In the genomic region with DNA sequence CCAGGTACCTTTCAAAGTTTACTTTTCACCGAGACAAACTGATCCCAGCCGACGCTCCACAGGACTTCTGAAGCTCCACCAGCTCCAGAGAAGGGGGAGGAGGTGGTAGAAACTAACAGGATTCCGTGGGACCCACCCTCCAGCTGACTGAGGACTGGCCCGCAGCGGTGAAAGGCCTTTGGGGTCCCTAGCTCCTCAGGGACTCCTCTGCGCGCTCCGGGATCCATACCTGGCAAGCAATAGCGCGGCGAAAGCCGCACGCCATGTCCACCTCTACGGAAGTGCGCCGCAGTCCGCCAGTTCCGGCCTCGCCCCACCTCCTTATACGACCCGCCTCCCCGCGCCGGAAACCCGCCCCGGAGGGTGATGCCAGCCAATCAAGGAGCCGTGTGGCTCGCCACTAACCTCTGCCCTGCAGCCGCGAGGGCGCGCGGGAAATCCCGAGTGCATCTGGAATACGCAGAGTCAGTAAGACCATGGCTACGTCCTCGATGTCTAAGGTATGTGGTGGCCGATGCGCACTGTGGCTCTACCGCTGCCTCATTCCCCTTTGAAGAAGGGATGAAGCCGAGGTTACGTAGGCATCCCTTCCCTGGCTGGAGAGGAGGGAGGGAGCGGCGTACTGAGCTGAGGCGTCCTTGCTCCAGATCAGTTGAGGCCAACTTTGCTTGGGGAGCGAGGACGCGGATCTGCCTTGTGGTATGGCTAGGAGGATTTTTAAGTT, we compare ENCODE assay signal across 8 cellular contexts. TPM values are rescaled to one million over a fixed set of nuclear protein-coding genes. Genes with fewer than 3 reads are reported as not detected.
A peak's percentile ranks its signal among the peaks of the same experiment; 100 is the strongest.
DNase-seq lines count a peak whose midpoint lies in the region; ATAC-seq and TF ChIP-seq lines count a peak whose summit lies in the region.

A gene (plus strand): TSS at position 443 of the 724 bp plus-strand sequence. CDS start 34 bp downstream, at position 477.
A gene with protein sequence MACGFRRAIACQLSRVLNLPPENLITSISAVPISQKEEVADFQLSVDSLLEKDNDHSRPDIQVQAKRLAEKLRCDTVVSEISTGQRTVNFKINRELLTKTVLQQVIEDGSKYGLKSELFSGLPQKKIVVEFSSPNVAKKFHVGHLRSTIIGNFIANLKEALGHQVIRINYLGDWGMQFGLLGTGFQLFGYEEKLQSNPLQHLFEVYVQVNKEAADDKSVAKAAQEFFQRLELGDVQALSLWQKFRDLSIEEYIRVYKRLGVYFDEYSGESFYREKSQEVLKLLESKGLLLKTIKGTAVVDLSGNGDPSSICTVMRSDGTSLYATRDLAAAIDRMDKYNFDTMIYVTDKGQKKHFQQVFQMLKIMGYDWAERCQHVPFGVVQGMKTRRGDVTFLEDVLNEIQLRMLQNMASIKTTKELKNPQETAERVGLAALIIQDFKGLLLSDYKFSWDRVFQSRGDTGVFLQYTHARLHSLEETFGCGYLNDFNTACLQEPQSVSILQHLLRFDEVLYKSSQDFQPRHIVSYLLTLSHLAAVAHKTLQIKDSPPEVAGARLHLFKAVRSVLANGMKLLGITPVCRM (minus strand): TSS at position 295 of the 724 bp plus-strand sequence. CDS start 30 bp downstream, at position 265.

- peak within 1 kb of the TSS; percentile 72 to 82 (median 77) for H3K4me3 ChIP-seq in BLaER1 treated with 17β-estradiol and CSF1 and Interleukin-3, amounts not matched to agents 10 nM and 100 nM
- peak within 1 kb of the TSS; percentile 80 to 97 for H3K4me3 ChIP-seq in left lung

- intact Hi-C loops in left lung (cut with DNase I): no loop called here

- H3K9me3 ChIP-seq in BLaER1 treated with 17β-estradiol and CSF1 and Interleukin-3, amounts not matched to agents 10 nM and 100 nM (replicated peaks in 1 of 11): no peaks in the 10 kb centered on the region
- no peaks in the 10 kb centered on the region for H3K9me3 ChIP-seq in left lung

- peak within 1 kb of the TSS; percentile 76 to 86 (median 82) for H3K9ac ChIP-seq in BLaER1 treated with 17β-estradiol and CSF1 and Interleukin-3, amounts not matched to agents 10 nM and 100 nM

- H3K4me2 ChIP-seq in BLaER1 treated with 17β-estradiol and CSF1 and Interleukin-3, amounts not matched to agents 10 nM and 100 nM: peak within 1 kb of the TSS; percentile 75 to 90 (median 85)

- H3K36me3 ChIP-seq in BLaER1 treated with 17β-estradiol and CSF1 and Interleukin-3, amounts not matched to agents 10 nM and 100 nM: peaks cover 0 to under 1% (median 0%) of the 10 kb centered on the region in 11 experiments; a peak in 1 of 22 replicates
- peaks cover 0 to 17% of the 10 kb centered on the region in 2 donors for H3K36me3 ChIP-seq in left lung

- TF ChIP-seq CTCF in left lung (IDR thresholded peaks at IDR 0.05): no peak

- peaks cover 9 to 25% (median 20%) of the 10 kb centered on the region in 10 experiments for H3K4me1 ChIP-seq in BLaER1 treated with 17β-estradiol and CSF1 and Interleukin-3, amounts not matched to agents 10 nM and 100 nM
- H3K4me1 ChIP-seq in left lung: peaks cover 17 to 44% of the 10 kb centered on the region in 2 donors

- H3K27me3 ChIP-seq in BLaER1 treated with 17β-estradiol and CSF1 and Interleukin-3, amounts not matched to agents 10 nM and 100 nM: no peaks in the 10 kb centered on the region
- H3K27me3 ChIP-seq in left lung: no peaks in the 10 kb centered on the region

- peak within 1 kb of the TSS; percentile 60 to 79 (median 72) for H3K27ac ChIP-seq in BLaER1 treated with 17β-estradiol and CSF1 and Interleukin-3, amounts not matched to agents 10 nM and 100 nM
- H3K27ac ChIP-seq in left lung: peak within 1 kb of the TSS; percentile 84 to 85

- ATAC-seq in GM19351 (IDR thresholded peaks at IDR 0.05; ENCODE audit: unreplicated experiment) (peak; percentile 100), HG03521 (IDR thresholded peaks at IDR 0.05; ENCODE audit: unreplicated experiment) (peak; percentile 100), left lung (peak; percentile 100)

- H4K20me1 ChIP-seq in BLaER1 treated with 17β-estradiol and CSF1 and Interleukin-3, amounts not matched to agents 10 nM and 100 nM: peaks cover 0 to 2% (median 0%) of the 10 kb centered on the region in 11 experiments; a peak in 3 of 22 replicates

- DNase-seq in NCI-H748 (lab: John Stamatoyannopoulos, UW; ENCODE audit: unreplicated experiment) (peak; percentile 97), dedifferentiated amniotic fluid mesenchymal stem cell (ENCODE audit: extremely low spot score) (peak; percentile 96), left lung (peak; percentile 97 to 99)
- peak; percentile 93 for DNase-seq in activated CD4-positive, alpha-beta T cell treated with anti-CD3 and anti-CD28 coated beads, Interleukin-2, amount 50 U/mL, for 1 hour
- DNase-seq in stimulated activated CD4-positive, alpha-beta T cell treated with anti-CD3 and anti-CD28 coated beads, Interleukin-2, amount 100 ng/mL, for 48 hours: peak; percentile 92 to 93

RNA-seq across cellular contexts. Expression of the first gene that starts in this region (rescaled TPM):
- 10 to 100 TPM; 19.3 to 23.3 TPM for total RNA-seq in left lung

RNA-seq across cellular contexts. Expression of the second gene that starts in this region (rescaled TPM):
- total RNA-seq in left lung: 10 to 100 TPM; 31.1 to 33.3 TPM

Comparison
In these comparisons a context has a peak if more than half of its experiments do, and no peak if none do; other contexts are left out.
1. Peak in every context shown above with its lines: DNase-seq, ATAC-seq, H3K4me3 ChIP-seq and H3K27ac ChIP-seq.